In the genomic region with DNA sequence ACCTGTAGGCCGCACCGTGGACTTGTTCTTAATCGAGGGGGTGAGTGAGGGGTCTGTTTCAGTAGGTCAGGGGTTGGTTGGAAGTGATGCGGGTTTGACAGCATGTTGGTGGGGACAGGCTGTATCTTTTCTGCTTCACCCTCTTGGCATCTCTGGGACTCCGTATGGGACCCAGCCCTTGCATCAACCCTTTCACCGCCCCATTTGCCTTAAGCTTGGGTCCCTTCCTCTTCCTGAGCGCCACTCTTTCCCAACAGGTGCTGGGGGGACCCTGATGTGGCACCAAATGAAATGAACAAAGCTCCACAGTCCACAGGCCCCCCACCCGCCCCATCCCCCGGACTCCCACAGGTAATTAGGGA, we compare ENCODE assay signal across 9 cellular contexts. TPM values are rescaled to one million over a fixed set of nuclear protein-coding genes. Genes with fewer than 3 reads are reported as not detected.
A peak's percentile ranks its signal among the peaks of the same experiment; 100 is the strongest.
DNase-seq lines count a peak whose midpoint lies in the region; ATAC-seq and TF ChIP-seq lines count a peak whose summit lies in the region.
"Had no signal": no experiment of that assay in that cellular context is flagged by ENCODE, and none has a peak within 500 bp of the region (broad histone marks: within the 10 kb centered on the region; RNA-seq: fewer than 3 reads in every experiment).

No MANE protein-coding gene starts in this region.

- H3K4me1 ChIP-seq in left lung, result peaks cover 35 to 56% of the 10 kb centered on the region in 2 donors

- peak overlapping the region; percentile 91 to 92 for H3K27ac ChIP-seq in left lung

- peak; percentile 5 for ATAC-seq in HG03045 (IDR thresholded peaks at IDR 0.05; ENCODE audit: unreplicated experiment)
- ATAC-seq in activated naive CD8-positive, alpha-beta T cell treated with anti-CD3 and anti-CD28 coated beads, Interleukin-2, amount 50 U/mL, for 24 hours, result no peak
- no peak for ATAC-seq in left lung
- ATAC-seq in GM18873 (IDR thresholded peaks at IDR 0.05; ENCODE audit: low FRiP score, unreplicated experiment), result no peak

- no peak for DNase-seq in activated naive CD8-positive, alpha-beta T cell treated with anti-CD3 and anti-CD28 coated beads, Interleukin-2, amount 50 U/mL, for 24 hours
- DNase-seq in left lung, result no peak
- no peak for DNase-seq in type B pancreatic cell (ENCODE audit: extremely low spot score, unreplicated experiment)
- DNase-seq in KBM-7, result no peak
- DNase-seq in NCI-H510A (lab: John Stamatoyannopoulos, UW), result no peak

- H3K4me3 ChIP-seq in GM12875 (ENCODE audit: low read depth, low read length), result peak overlapping the region; percentile 88
- H3K4me3 ChIP-seq in left lung, result peak overlapping the region; percentile 70 to 89

- in situ Hi-C loops in KBM-7 (cut with MboI; ENCODE audit: low pct_unique_long_range_greater_than_20kb, low sequenced_read_pairs), result no loop called here

- peak overlapping the region; percentile 89 for H3K27ac Mint-ChIP-seq in activated naive CD8-positive, alpha-beta T cell treated with anti-CD3 and anti-CD28 coated beads, Interleukin-2, amount 50 U/mL, for 24 hours
- H3K27ac Mint-ChIP-seq in type B pancreatic cell, result peak overlapping the region; percentile 88

- H3K9me3 ChIP-seq in left lung, result no peaks in the 10 kb centered on the region

- H3K27me3 ChIP-seq in left lung, result no peaks in the 10 kb centered on the region

- peaks cover 34% of the 10 kb centered on the region for H3K36me3 Mint-ChIP-seq in activated naive CD8-positive, alpha-beta T cell treated with anti-CD3 and anti-CD28 coated beads, Interleukin-2, amount 50 U/mL, for 24 hours (ENCODE audit: low read depth)
- H3K36me3 Mint-ChIP-seq in type B pancreatic cell, result peaks cover 17% of the 10 kb centered on the region

- H3K4me3 Mint-ChIP-seq in activated naive CD8-positive, alpha-beta T cell treated with anti-CD3 and anti-CD28 coated beads, Interleukin-2, amount 50 U/mL, for 24 hours, result peak overlapping the region; percentile 84
- H3K4me3 Mint-ChIP-seq in type B pancreatic cell, result peak overlapping the region; percentile 86

- peaks cover 0 to 39% of the 10 kb centered on the region in 2 donors for H3K36me3 ChIP-seq in left lung

- H3K27me3 Mint-ChIP-seq in activated naive CD8-positive, alpha-beta T cell treated with anti-CD3 and anti-CD28 coated beads, Interleukin-2, amount 50 U/mL, for 24 hours, result no peaks in the 10 kb centered on the region
- no peaks in the 10 kb centered on the region for H3K27me3 Mint-ChIP-seq in type B pancreatic cell

- H3K9me3 Mint-ChIP-seq in activated naive CD8-positive, alpha-beta T cell treated with anti-CD3 and anti-CD28 coated beads, Interleukin-2, amount 50 U/mL, for 24 hours, result no peaks in the 10 kb centered on the region
- H3K9me3 Mint-ChIP-seq in type B pancreatic cell, result no peaks in the 10 kb centered on the region

- peaks cover 39% of the 10 kb centered on the region for H3K4me1 Mint-ChIP-seq in activated naive CD8-positive, alpha-beta T cell treated with anti-CD3 and anti-CD28 coated beads, Interleukin-2, amount 50 U/mL, for 24 hours
- H3K4me1 Mint-ChIP-seq in type B pancreatic cell (ENCODE audit: unreplicated experiment), result peaks cover 27% of the 10 kb centered on the region

- TF ChIP-seq CTCF in GM12875 (IDR thresholded peaks at IDR 0.05; ENCODE audit: borderline replicate concordance, insufficient read depth, low read depth, low read length) (no peak), left lung (IDR thresholded peaks at IDR 0.05) (no peak), type B pancreatic cell (conservative IDR thresholded peaks at IDR 0.05) (no peak)

- intact Hi-C loops in left lung (cut with DNase I), result no loop called here

RNA-seq across cellular contexts. Expression of a gene that starts 1.1 kb away (rescaled TPM):
- total RNA-seq in left lung (100 to 1,000 TPM; 336 to 406 TPM), type B pancreatic cell (ENCODE audit: low replicate concordance) (371 and 432 TPM in 2 replicates)

RNA-seq across cellular contexts. Expression of a gene that starts 16.4 kb away (rescaled TPM):
- total RNA-seq in left lung, result 100 to 1,000 TPM; 195 to 263 TPM
- total RNA-seq in type B pancreatic cell (ENCODE audit: low replicate concordance), result 226 and 255 TPM in 2 replicates

RNA-seq across cellular contexts. Expression of a gene that starts 21.9 kb away (rescaled TPM):
- 10 to 100 TPM; 14.7 to 19.2 TPM for total RNA-seq in left lung
- total RNA-seq in type B pancreatic cell (ENCODE audit: low replicate concordance), result 13.2 and 18.3 TPM in 2 replicates

RNA-seq across cellular contexts. Expression of a gene that starts 39.7 kb away (rescaled TPM):
- total RNA-seq in left lung (not detected), type B pancreatic cell (ENCODE audit: low replicate concordance) (not detected in 2 replicates)
- total RNA-seq: T-helper 2 cell treated with Interferon-gamma antibody and Interleukin-4, amounts not matched to agents 100 ng/mL and 5 ng/mL, for 36 hours had no signal

RNA-seq across cellular contexts. Expression of a gene that starts 45.9 kb away (rescaled TPM):
- 1 to 10 TPM; 4.4 to 5.6 TPM for total RNA-seq in left lung
- total RNA-seq in type B pancreatic cell (ENCODE audit: low replicate concordance), result 10.8 and 24.9 TPM in 2 replicates
